ENCODE assay signal across 8 cellular contexts in genomic region chr7:96707901-96708774, GRCh38. TPM values are rescaled to one million over a fixed set of nuclear protein-coding genes. Genes with fewer than 3 reads are reported as not detected.
A peak's percentile ranks its signal among the peaks of the same experiment; 100 is the strongest.
DNase-seq lines count a peak whose midpoint lies in the region; ATAC-seq and TF ChIP-seq lines count a peak whose summit lies in the region.

No MANE protein-coding gene starts in this region.

- POLR2A ChIA-PET in activated CD8-positive, alpha-beta T cell treated with anti-CD3 and anti-CD28 coated beads for 36 hours (lab: Charles Lee): no interaction called here

- H3K4me1 ChIP-seq in iPS-15b (ENCODE audit: control insufficient read depth, insufficient read depth, low read length) (peaks cover 5% of the 10 kb centered on the region), subcutaneous abdominal adipose tissue (ENCODE audit: control insufficient read depth in 5 of 5, insufficient read depth in 5 of 5, low read length in 5 of 5) (peaks cover 0 to 22% (median 20%) of the 10 kb centered on the region in 5 donors)

- no peaks in the 10 kb centered on the region for H3K9me3 Mint-ChIP-seq in activated T-cell treated with anti-CD3 and anti-CD28 coated beads, Interleukin-2, amount 50 U/mL, for 24 hours
- H3K9me3 Mint-ChIP-seq in activated CD8-positive, alpha-beta T cell treated with anti-CD3 and anti-CD28 coated beads for 36 hours: peaks cover 5% of the 10 kb centered on the region

- no peaks in the 10 kb centered on the region for H3K27me3 Mint-ChIP-seq in activated T-cell treated with anti-CD3 and anti-CD28 coated beads, Interleukin-2, amount 50 U/mL, for 24 hours
- H3K27me3 Mint-ChIP-seq in activated CD8-positive, alpha-beta T cell treated with anti-CD3 and anti-CD28 coated beads for 36 hours: no peaks in the 10 kb centered on the region

- H3K36me3 ChIP-seq in iPS-15b (ENCODE audit: control insufficient read depth, insufficient read depth, low read length) (no peaks in the 10 kb centered on the region), subcutaneous abdominal adipose tissue (ENCODE audit: control insufficient read depth in 5 of 5, insufficient read depth in 5 of 5, low read length in 5 of 5) (peaks cover 0 to 3% (median 0%) of the 10 kb centered on the region in 5 donors)

- CTCF ChIA-PET in activated CD8-positive, alpha-beta T cell treated with anti-CD3 and anti-CD28 coated beads for 36 hours (lab: Charles Lee): no interaction called here

- H3K27ac ChIP-seq in subcutaneous abdominal adipose tissue (ENCODE audit: low read depth, low read length): no peak overlapping the region

- intact Hi-C loops in activated CD8-positive, alpha-beta T cell treated with anti-CD3 and anti-CD28 coated beads for 36 hours (cut with micrococcal nuclease): no loop called here

- H3K27me3 ChIP-seq in iPS-15b (ENCODE audit: control insufficient read depth, insufficient read depth, low read length) (no peaks in the 10 kb centered on the region), subcutaneous abdominal adipose tissue (ENCODE audit: control insufficient read depth in 5 of 5, insufficient read depth in 4 of 5, low read length in 5 of 5) (peaks cover 0 to 1% (median 0%) of the 10 kb centered on the region in 5 donors)

- H3K9ac ChIP-seq in iPS-15b (ENCODE audit: low read depth, low read length) (no peak overlapping the region), subcutaneous abdominal adipose tissue (ENCODE audit: low read length in 5 of 5) (peak overlapping the region in 4 of 5 donors; percentile 62 to 99 (median 95))

- H3K27ac Mint-ChIP-seq in activated T-cell treated with anti-CD3 and anti-CD28 coated beads, Interleukin-2, amount 50 U/mL, for 24 hours: peak overlapping the region; percentile 67
- H3K27ac Mint-ChIP-seq in activated CD8-positive, alpha-beta T cell treated with anti-CD3 and anti-CD28 coated beads for 36 hours: peak overlapping the region; percentile 95

- H3K4me3 ChIP-seq in iPS-15b (ENCODE audit: low read depth, low read length) (peak overlapping the region; percentile 89), subcutaneous abdominal adipose tissue (ENCODE audit: low read depth in 1 of 5, low read length in 5 of 5) (peak overlapping the region; percentile 75 to 98 (median 97))

- peaks cover 53% of the 10 kb centered on the region for H3K36me3 Mint-ChIP-seq in activated T-cell treated with anti-CD3 and anti-CD28 coated beads, Interleukin-2, amount 50 U/mL, for 24 hours (ENCODE audit: low read depth)
- H3K36me3 Mint-ChIP-seq in activated CD8-positive, alpha-beta T cell treated with anti-CD3 and anti-CD28 coated beads for 36 hours (ENCODE audit: low read depth): peaks cover 25% of the 10 kb centered on the region

- ATAC-seq in activated CD8-positive, alpha-beta T cell treated with anti-CD3 and anti-CD28 coated beads for 36 hours: no peak

- peaks cover 1% of the 10 kb centered on the region for H3K9me3 ChIP-seq in iPS-15b (ENCODE audit: control insufficient read depth, insufficient read depth, low read length)
- peaks cover 0 to 5% (median 4%) of the 10 kb centered on the region in 5 donors for H3K9me3 ChIP-seq in subcutaneous abdominal adipose tissue (ENCODE audit: control insufficient read depth in 5 of 5, low read length in 5 of 5)

- no peak for TF ChIP-seq CTCF in activated CD8-positive, alpha-beta T cell treated with anti-CD3 and anti-CD28 coated beads for 36 hours (IDR thresholded peaks at IDR 0.05)

- H3K4me3 Mint-ChIP-seq in activated T-cell treated with anti-CD3 and anti-CD28 coated beads, Interleukin-2, amount 50 U/mL, for 24 hours: peak overlapping the region; percentile 98
- H3K4me3 Mint-ChIP-seq in activated CD8-positive, alpha-beta T cell treated with anti-CD3 and anti-CD28 coated beads for 36 hours: peak overlapping the region; percentile 92

- DNase-seq in activated T-cell treated with anti-CD3 and anti-CD28 coated beads, Interleukin-2, amount 50 U/mL, for 24 hours: no peak
- DNase-seq in activated T-cell treated with anti-CD3 and anti-CD28 coated beads for 4 hours: no peak
- no peak for DNase-seq in activated CD8-positive, alpha-beta T cell treated with anti-CD3 and anti-CD28 coated beads for 36 hours
- DNase-seq in NCI-H82 (lab: John Stamatoyannopoulos, UW): no peak
- DNase-seq in amygdala (lab: John Stamatoyannopoulos, UW): no peak
- no peak for DNase-seq in NCI-H2029 (lab: John Stamatoyannopoulos, UW)

- H3K4me1 Mint-ChIP-seq in activated T-cell treated with anti-CD3 and anti-CD28 coated beads, Interleukin-2, amount 50 U/mL, for 24 hours (ENCODE audit: low read depth): peaks cover 50% of the 10 kb centered on the region
- H3K4me1 Mint-ChIP-seq in activated CD8-positive, alpha-beta T cell treated with anti-CD3 and anti-CD28 coated beads for 36 hours (ENCODE audit: low read depth): peaks cover 39% of the 10 kb centered on the region

RNA-seq across cellular contexts. Expression of gene SEM1, which starts 1.5 kb away (rescaled TPM):
- 10 to 100 TPM; 34.7 to 36.4 TPM for total RNA-seq in activated CD8-positive, alpha-beta T cell treated with anti-CD3 and anti-CD28 coated beads for 36 hours
